In the genomic region with DNA sequence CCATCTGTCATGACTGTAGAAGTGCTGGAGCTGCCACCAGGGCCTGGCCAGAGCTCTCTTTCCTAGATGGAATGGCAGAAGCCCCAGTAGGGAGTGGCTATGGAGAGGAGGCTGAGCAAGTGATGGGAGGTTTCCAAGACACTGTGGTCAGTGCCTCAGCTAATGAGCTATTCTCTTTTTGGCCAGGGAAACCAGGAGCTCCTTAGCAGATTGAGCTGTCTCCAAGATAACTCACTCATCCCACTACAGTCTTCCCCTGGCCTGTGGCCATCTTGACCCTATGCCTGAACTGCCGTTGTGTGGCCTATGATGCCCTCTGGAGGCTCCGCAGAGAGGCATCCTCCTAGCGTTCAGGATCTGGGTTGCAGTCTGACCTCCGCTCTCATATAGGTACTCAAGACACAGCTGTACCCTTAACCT, we compare ENCODE assay signal across 8 cellular contexts.
DNase-seq lines count a peak whose midpoint lies in the region; ATAC-seq and TF ChIP-seq lines count a peak whose summit lies in the region.

No MANE protein-coding gene starts in this region.

- no peak overlapping the region for H3K27ac ChIP-seq in psoas muscle

- intact Hi-C loops in psoas muscle (cut with DNase I), result loop anchor here in 1 of 2 donors (5.0 kb wide), 1 partner anchor 77 kb away; no protein-coding TSS in a partner anchor

- no peaks in the 10 kb centered on the region for H3K27me3 ChIP-seq in psoas muscle (ENCODE audit: insufficient read depth in 3 of 3, low read length in 2 of 3)

- H3K36me3 ChIP-seq in psoas muscle (ENCODE audit: insufficient read depth in 1 of 2, low read depth in 1 of 2), result peaks cover 0 to 45% of the 10 kb centered on the region in 2 donors

- in situ Hi-C loops in G401 (cut with HindIII; ENCODE audit: low sequenced_read_pairs), result no loop called here

- H3K9me3 ChIP-seq in psoas muscle, result no peaks in the 10 kb centered on the region

- DNase-seq in G401 (ENCODE audit: low spot score) (peak; percentile 87), NCI-H774 (lab: John Stamatoyannopoulos, UW) (peak; percentile 61), fibroblast of pulmonary artery (ENCODE audit: low read depth) (peak; percentile 44), psoas muscle (peak; percentile 66 to 77)

- WGBS in psoas muscle, 3 donors, result 54 to 60% (median 58%) methylated on average over 4 of the region's 4 CpGs

- H3K4me1 ChIP-seq in psoas muscle, result peaks cover 34% of the 10 kb centered on the region

- peak; percentile 38 for TF ChIP-seq CTCF in fibroblast of pulmonary artery (IDR thresholded peaks at IDR 0.05; ENCODE audit: low read length, missing control alignments)
- TF ChIP-seq CTCF in psoas muscle (IDR thresholded peaks at IDR 0.05), result peak; percentile 20

- ATAC-seq in psoas muscle, result peak; percentile 64 to 74 (median 66)
- no peak for ATAC-seq in HG02938 (IDR thresholded peaks at IDR 0.05; ENCODE audit: unreplicated experiment)
- no peak for ATAC-seq in HG02763 (IDR thresholded peaks at IDR 0.05; ENCODE audit: unreplicated experiment)
- ATAC-seq in GM18520 (IDR thresholded peaks at IDR 0.05; ENCODE audit: unreplicated experiment), result no peak
- no peak for ATAC-seq in GM21515 (IDR thresholded peaks at IDR 0.05; ENCODE audit: unreplicated experiment)

- H3K4me3 ChIP-seq in fibroblast of pulmonary artery (replicated peaks; ENCODE audit: low read depth, low read length), result no peak overlapping the region
- no peak overlapping the region for H3K4me3 ChIP-seq in psoas muscle

Comparison
In these comparisons a context has a peak if more than half of its experiments do, and no peak if none do; other contexts are left out.
1. ATAC-seq: peak in psoas muscle (4 of 4); none in HG02938 (single experiment), HG02763 (single experiment), GM18520 (single experiment) and GM21515 (single experiment).
2. Peak in every context shown above with its lines, with median percentiles within 50 percentile points of each other: DNase-seq.